Comparison of ENCODE assay signal across 28 cellular contexts in genomic region chr3:82103241-82103640, GRCh38.
DNase-seq lines count a peak whose midpoint lies in the region; ATAC-seq, FAIRE-seq and TF ChIP-seq lines count a peak whose summit lies in the region.
"Had no signal": no experiment of that assay in that cellular context is flagged by ENCODE, and none has a peak within 500 bp of the region (broad histone marks: within the 10 kb centered on the region; RNA-seq: fewer than 3 reads in every experiment).

No MANE protein-coding gene starts in this region.

- H3K4me2 ChIP-seq in mammary epithelial cell (ENCODE audit: insufficient read depth, low read depth, low read length) (no peak overlapping the region), PC-9 (0 out of 2 replicates have a peak overlapping the region, but pooled peaks have one; percentile 9)
- H3K4me2 ChIP-seq: BLaER1 treated with 17β-estradiol and CSF1 and Interleukin-3, amounts not matched to agents 10 nM and 100 nM had no signal

- TF ChIP-seq POLR2A in breast epithelium (IDR thresholded peaks at IDR 0.05) (no peak), H54 (IDR thresholded peaks at IDR 0.05; ENCODE audit: low read depth, low read length) (no peak)

- BruUV-seq in mammary epithelial cell (replicated peaks; lab: Mats Ljungman, UMichigan) (no TSS peak), PC-9 (replicated peaks; lab: Mats Ljungman, UMichigan) (no TSS peak)

- in situ Hi-C loops in mammary epithelial cell (cut with MboI; ENCODE audit: low sequenced_read_pairs in 2 of 2), result loop anchor here in 1 of 2 donors (25.0 kb wide), 1 partner anchor 441 kb away; no protein-coding TSS in a partner anchor

- peak; percentile 52 for FAIRE-seq in H54 (lab: Jason Lieb, UNC)
- FAIRE-seq: GM12892, GM19239, K562 had no signal

- H3K27me3 ChIP-seq in mammary epithelial cell (ENCODE audit: insufficient read depth, low read length) (no peaks in the 10 kb centered on the region), breast epithelium (no peaks in the 10 kb centered on the region), PC-9 (ENCODE audit: insufficient read depth, low read depth) (no peaks in the 10 kb centered on the region)
- H3K27me3 ChIP-seq: BLaER1 treated with 17β-estradiol and CSF1 and Interleukin-3, amounts not matched to agents 10 nM and 100 nM; MG63 had no signal

- dilution Hi-C loops in mammary epithelial cell (cut with HindIII; ENCODE audit: low sequenced_read_pairs), result no loop called here

- no peak overlapping the region for H3K4me3 ChIP-seq in mammary epithelial cell (replicated peaks in 1 of 3; ENCODE audit: insufficient read depth in 1 of 3, low read depth in 2 of 3, low read length in 3 of 3)
- H3K4me3 ChIP-seq in breast epithelium, result no peak overlapping the region
- no peak overlapping the region for H3K4me3 ChIP-seq in PC-9
- H3K4me3 ChIP-seq: BLaER1 treated with 17β-estradiol and CSF1 and Interleukin-3, amounts not matched to agents 10 nM and 100 nM; K562; MG63 had no signal

- no peaks in the 10 kb centered on the region for H3K79me2 ChIP-seq in mammary epithelial cell (ENCODE audit: insufficient read depth, low read length)
- H3K79me2 ChIP-seq in PC-9 (ENCODE audit: low read depth), result no peaks in the 10 kb centered on the region

- H3K9me3 ChIP-seq in mammary epithelial cell (replicated peaks; ENCODE audit: insufficient read depth, low read length) (no peaks in the 10 kb centered on the region), breast epithelium (no peaks in the 10 kb centered on the region), PC-9 (ENCODE audit: insufficient read depth, low read depth) (no peaks in the 10 kb centered on the region; the same call in 1 of the 2 replicates)
- H3K9me3 ChIP-seq: MG63 had no signal

- DNase-seq in mammary epithelial cell (no peak), breast epithelium (ENCODE audit: low spot score in 2 of 2) (no peak), H54 (ENCODE audit: insufficient read length, low spot score) (no peak), PC-9 (no peak), AG08395 (ENCODE audit: low spot score) (no peak), epidermal melanocyte (ENCODE audit: insufficient read length, low spot score) (no peak)
- DNase-seq in stimulated activated CD4-positive, alpha-beta T cell treated with anti-CD3 and anti-CD28 coated beads, Interleukin-2, amount 100 ng/mL, for 24 hours, result no peak
- DNase-seq: 8988T; AML-193; CD4-positive, alpha-beta T cell; DND-41; H9; Kasumi-1; MG63; NCI-H1105 treated with DMSO at 0.1 percent for 48 hours; NCI-H146; NCI-H2029; NCI-H446 treated with DMSO at 0.1 percent for 48 hours; NCI-H526; SHP77; T-helper 1 cell had no signal

- H4K20me1 ChIP-seq in mammary epithelial cell (ENCODE audit: insufficient read depth, low read length) (no peaks in the 10 kb centered on the region), PC-9 (ENCODE audit: insufficient read depth) (no peaks in the 10 kb centered on the region)
- H4K20me1 ChIP-seq: BLaER1 treated with 17β-estradiol and CSF1 and Interleukin-3, amounts not matched to agents 10 nM and 100 nM had no signal

- H2AFZ ChIP-seq in mammary epithelial cell (ENCODE audit: low read depth, low read length), result peak overlapping the region; percentile 33
- H2AFZ ChIP-seq in PC-9, result no peak overlapping the region

- H3K9me2 ChIP-seq in PC-9 (ENCODE audit: insufficient read depth), result 0 out of 2 replicates have a peak, but pooled peaks cover 4% of the 10 kb centered on the region

- no peaks in the 10 kb centered on the region for H3K36me3 ChIP-seq in mammary epithelial cell (ENCODE audit: insufficient read depth, low read length)
- no peaks in the 10 kb centered on the region for H3K36me3 ChIP-seq in breast epithelium
- H3K36me3 ChIP-seq in PC-9 (ENCODE audit: low read depth), result no peaks in the 10 kb centered on the region
- H3K36me3 ChIP-seq: BLaER1 treated with 17β-estradiol and CSF1 and Interleukin-3, amounts not matched to agents 10 nM and 100 nM; MG63 had no signal

- no peak for TF ChIP-seq CTCF in mammary epithelial cell (conservative IDR thresholded peaks at IDR 0.05 in 1 of 2, IDR thresholded peaks at IDR 0.05 in 1 of 2; ENCODE audit: extremely low read depth in 1 of 2, insufficient read depth in 1 of 2, low read depth in 1 of 2, low read length in 2 of 2)
- no peak for TF ChIP-seq CTCF in breast epithelium (IDR thresholded peaks at IDR 0.05)
- TF ChIP-seq CTCF in PC-9 (conservative IDR thresholded peaks at IDR 0.05), result no peak

- CTCF ChIA-PET in mammary epithelial cell (lab: Charles Lee; ENCODE audit: low non-redundant PET), result no interaction called here
- CTCF ChIA-PET in PC-9 (lab: Charles Lee), result no interaction called here

- H3K27ac ChIP-seq in mammary epithelial cell (ENCODE audit: insufficient read depth, low read depth, low read length) (no peak overlapping the region), breast epithelium (no peak overlapping the region), PC-9 (no peak overlapping the region)
- H3K27ac ChIP-seq: BLaER1 treated with 17β-estradiol and CSF1 and Interleukin-3, amounts not matched to agents 10 nM and 100 nM; RWPE1 had no signal

- WGBS in mammary epithelial cell (ENCODE audit: low coverage, missing lambda C conversion rate), result 93% methylated on average over 1 of the region's 1 CpG

- no peak overlapping the region for H3K9ac ChIP-seq in mammary epithelial cell (ENCODE audit: insufficient read depth, low read length)
- H3K9ac ChIP-seq: BLaER1 treated with 17β-estradiol and CSF1 and Interleukin-3, amounts not matched to agents 10 nM and 100 nM had no signal

- no peaks in the 10 kb centered on the region for H3F3A ChIP-seq in PC-9 (ENCODE audit: insufficient read depth, low read depth)

- intact Hi-C loops in mammary epithelial cell (cut with micrococcal nuclease), result no loop called here
- intact Hi-C loops in breast epithelium (cut with DNase I; ENCODE audit: low total_unique reads), result no loop called here
- intact Hi-C loops in PC-9 (cut with micrococcal nuclease; ENCODE audit: unreplicated experiment), result no loop called here

- POLR2A ChIA-PET in PC-9 (lab: Charles Lee; ENCODE audit: unreplicated experiment), result no interaction called here

- H3K4me1 ChIP-seq in mammary epithelial cell (ENCODE audit: insufficient read depth, low read length), result peaks cover 11% of the 10 kb centered on the region
- H3K4me1 ChIP-seq in breast epithelium, result no peaks in the 10 kb centered on the region
- H3K4me1 ChIP-seq in PC-9 (replicated peaks; ENCODE audit: insufficient read depth), result no peaks in the 10 kb centered on the region
- H3K4me1 ChIP-seq: BLaER1 treated with 17β-estradiol and CSF1 and Interleukin-3, amounts not matched to agents 10 nM and 100 nM had no signal

- no peak for ATAC-seq in HG02798 (IDR thresholded peaks at IDR 0.05; ENCODE audit: poor library complexity, unreplicated experiment)
- ATAC-seq: K562, Panc1 had no signal
